1 cellular context compared by ENCODE assay signal in the genomic region with DNA sequence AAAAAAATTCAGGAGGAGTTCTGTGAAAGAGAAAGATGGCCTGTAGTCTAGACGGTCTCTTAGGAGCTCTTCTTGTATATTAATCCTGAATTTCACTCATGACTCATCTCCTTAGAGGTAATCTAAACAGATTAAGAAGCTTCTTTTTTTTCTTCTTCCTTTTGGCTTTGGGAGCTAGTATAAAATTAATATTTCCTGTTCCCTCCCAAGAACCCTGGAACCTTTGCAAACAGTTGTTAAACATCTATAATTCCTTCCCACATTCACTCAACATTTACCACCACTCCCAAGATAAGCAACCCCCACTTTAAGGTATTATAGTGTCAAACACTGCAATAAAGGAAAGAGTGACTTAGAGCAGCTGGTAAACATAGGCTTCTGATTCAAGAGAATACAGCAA.
TF ChIP-seq lines count a peak whose summit lies in the region.

No MANE protein-coding gene starts in this region.

TF ChIP-seq in SK-N-SH treated with all-trans-retinoic acid at 6 μM for 48 hours, 23 proteins besides CTCF, POLR2A, EP300 and RAD21 (continued from another document):
- TF ChIP-seq, protein P1, sequence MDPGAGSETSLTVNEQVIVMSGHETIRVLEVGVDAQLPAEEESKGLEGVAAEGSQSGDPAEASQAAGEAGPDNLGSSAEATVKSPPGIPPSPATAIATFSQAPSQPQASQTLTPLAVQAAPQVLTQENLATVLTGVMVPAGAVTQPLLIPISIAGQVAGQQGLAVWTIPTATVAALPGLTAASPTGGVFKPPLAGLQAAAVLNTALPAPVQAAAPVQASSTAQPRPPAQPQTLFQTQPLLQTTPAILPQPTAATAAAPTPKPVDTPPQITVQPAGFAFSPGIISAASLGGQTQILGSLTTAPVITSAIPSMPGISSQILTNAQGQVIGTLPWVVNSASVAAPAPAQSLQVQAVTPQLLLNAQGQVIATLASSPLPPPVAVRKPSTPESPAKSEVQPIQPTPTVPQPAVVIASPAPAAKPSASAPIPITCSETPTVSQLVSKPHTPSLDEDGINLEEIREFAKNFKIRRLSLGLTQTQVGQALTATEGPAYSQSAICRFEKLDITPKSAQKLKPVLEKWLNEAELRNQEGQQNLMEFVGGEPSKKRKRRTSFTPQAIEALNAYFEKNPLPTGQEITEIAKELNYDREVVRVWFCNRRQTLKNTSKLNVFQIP (CRISPR knock-in tag; IDR thresholded peaks at IDR 0.05; ENCODE audit: borderline replicate concordance, low read depth): no peak
- no peak for TF ChIP-seq CREB5 (CRISPR knock-in tag; IDR thresholded peaks at IDR 0.05; ENCODE audit: low read depth)
- TF ChIP-seq ZC3H10 (CRISPR knock-in tag; IDR thresholded peaks at IDR 0.05): no peak
- TF ChIP-seq GLIS3 (CRISPR knock-in tag; IDR thresholded peaks at IDR 0.05): no peak
